Comparison of ENCODE assay signal across 15 cellular contexts in genomic region chr11:119995730-119996491, GRCh38.
"Had no signal": no experiment of that assay in that cellular context is flagged by ENCODE, and none has a peak within 500 bp of the region (broad histone marks: within the 10 kb centered on the region; RNA-seq: fewer than 3 reads in every experiment).

No MANE protein-coding gene starts in this region.

- ATAC-seq: activated T-helper 17 cell treated with anti-CD3 and anti-CD28 coated beads, Interleukin-2, amount 50 U/mL, for 72 hours; heart left ventricle; stimulated activated effector memory CD8-positive, alpha-beta T cell treated with anti-CD3 and anti-CD28 coated beads, Interleukin-12 subunit alpha, Interleukin-12 subunit beta, amount 100 ng/mL, for 72 hours; T-helper 17 cell had no signal

- DNase-seq: activated B cell treated with CpG ODN at 0.5 μM for 24 hours; activated CD4-positive, alpha-beta T cell treated with anti-CD3 and anti-CD28 coated beads, Interleukin-2, amount 10 ng/mL, durations not matched to agents 7 days and 5 days; activated naive CD4-positive, alpha-beta T cell treated with anti-CD3 and anti-CD28 coated beads for 36 hours; activated T-cell treated with anti-CD3 and anti-CD28 coated beads for 4 hours; colonic mucosa; effector CD4-positive, alpha-beta T cell; foreskin melanocyte; heart left ventricle; islet precursor cell; small intestine; T-helper 17 cell; transverse colon had no signal

- H3K27ac ChIP-seq: colonic mucosa, heart left ventricle, right atrium auricular region, transverse colon had no signal
